Comparison of ENCODE assay signal across 23 cellular contexts in the genomic region with DNA sequence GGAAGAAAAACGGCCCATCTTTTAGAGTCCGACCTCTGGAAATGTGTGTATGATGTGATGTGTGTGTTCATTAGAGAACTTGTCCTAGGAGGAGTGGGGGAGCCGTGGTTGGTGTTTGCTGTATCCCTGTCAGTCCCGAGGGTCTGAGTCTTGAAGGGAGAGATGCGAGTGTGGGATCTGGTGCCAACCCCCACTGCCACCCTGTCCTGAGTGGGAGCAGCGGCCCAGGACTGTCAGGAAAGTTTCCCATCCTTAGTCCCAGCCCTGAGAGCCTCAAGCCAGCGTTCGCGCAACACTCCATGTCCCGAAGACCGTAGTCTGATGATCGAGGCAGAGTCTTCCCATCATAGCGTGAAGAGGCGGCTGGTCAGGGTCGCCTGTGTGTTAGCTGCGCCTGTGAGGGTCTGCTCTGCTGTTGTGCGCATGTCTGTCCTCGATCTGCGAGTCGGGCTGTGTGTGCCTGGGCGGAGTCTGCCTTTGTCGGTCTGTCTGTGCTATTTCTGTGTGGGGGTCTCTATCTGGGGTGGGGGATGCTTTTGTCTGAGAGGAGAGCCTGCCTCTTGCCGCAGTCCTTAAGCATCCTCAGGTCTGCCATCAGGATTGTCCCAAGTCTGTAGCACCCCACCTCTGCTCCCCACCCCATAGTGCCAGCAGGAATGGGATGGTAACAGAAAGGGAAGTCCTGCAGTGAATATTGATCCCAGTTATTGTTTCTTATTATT. TPM values are rescaled to one million over a fixed set of nuclear protein-coding genes. Genes with fewer than 3 reads are reported as not detected.
DNase-seq lines count a peak whose midpoint lies in the region; ATAC-seq and TF ChIP-seq lines count a peak whose summit lies in the region.
"Had no signal": no experiment of that assay in that cellular context is flagged by ENCODE, and none has a peak within 500 bp of the region (broad histone marks: within the 10 kb centered on the region; RNA-seq: fewer than 3 reads in every experiment).

No MANE protein-coding gene starts in this region.

- no peak for ATAC-seq in body of pancreas
- ATAC-seq: heart right ventricle, left colon, mucosa of descending colon had no signal

- H3K27me3 ChIP-seq in NT2/D1 (ENCODE audit: insufficient read depth, insufficient read length) (peaks cover 78% of the 10 kb centered on the region), iPS-18a (ENCODE audit: control insufficient read depth, insufficient read depth, low read length) (peaks cover 99% of the 10 kb centered on the region), sigmoid colon (peaks cover 45 to 98% (median 78%) of the 10 kb centered on the region in 3 donors), mesendoderm (ENCODE audit: insufficient read depth, low read length, poor library complexity) (peaks cover 62% of the 10 kb centered on the region), body of pancreas (peaks cover 0 to 36% of the 10 kb centered on the region in 2 donors)

- H3K36me3 ChIP-seq in NT2/D1 (ENCODE audit: insufficient read depth, insufficient read length, low read length) (no peaks in the 10 kb centered on the region), iPS-18a (ENCODE audit: control insufficient read depth, low read depth, low read length) (no peaks in the 10 kb centered on the region), sigmoid colon (no peaks in the 10 kb centered on the region), mesendoderm (ENCODE audit: control insufficient read depth, insufficient read depth, low read length) (no peaks in the 10 kb centered on the region), body of pancreas (replicated peaks in 1 of 2; ENCODE audit: insufficient read depth in 1 of 2, low read depth in 2 of 2) (no peaks in the 10 kb centered on the region)
- H3K36me3 ChIP-seq: BLaER1 treated with 17β-estradiol and CSF1 and Interleukin-3, amounts not matched to agents 10 nM and 100 nM; breast epithelium; heart right ventricle; pancreas; tibial artery had no signal

- no peak overlapping the region for H2BK15ac ChIP-seq in mesendoderm (replicated peaks; ENCODE audit: low read depth)

- H3K4me2 ChIP-seq in mesendoderm (ENCODE audit: low read length), result no peak overlapping the region
- H3K4me2 ChIP-seq: BLaER1 treated with 17β-estradiol and CSF1 and Interleukin-3, amounts not matched to agents 10 nM and 100 nM had no signal

- H3K9ac ChIP-seq in NT2/D1 (ENCODE audit: insufficient read length, low read depth), result peak overlapping the region; percentile 42
- no peak overlapping the region for H3K9ac ChIP-seq in iPS-18a (ENCODE audit: low read length)
- H3K9ac ChIP-seq in mesendoderm (ENCODE audit: low read length), result no peak overlapping the region
- H3K9ac ChIP-seq: BLaER1 treated with 17β-estradiol and CSF1 and Interleukin-3, amounts not matched to agents 10 nM and 100 nM had no signal

- H3K9me3 ChIP-seq in NT2/D1 (ENCODE audit: insufficient read depth, low read length), result no peaks in the 10 kb centered on the region
- no peaks in the 10 kb centered on the region for H3K9me3 ChIP-seq in iPS-18a (ENCODE audit: control insufficient read depth, low read depth, low read length)
- no peaks in the 10 kb centered on the region for H3K9me3 ChIP-seq in sigmoid colon
- H3K9me3 ChIP-seq in body of pancreas, result no peaks in the 10 kb centered on the region
- H3K9me3 ChIP-seq: breast epithelium, heart right ventricle, mucosa of descending colon, pancreas, tibial artery had no signal

- DNase-seq in DMS53 (lab: John Stamatoyannopoulos, UW) (peak; percentile 46), DMS53 treated with DMSO at 0.1 percent for 48 hours (lab: John Stamatoyannopoulos, UW; ENCODE audit: unreplicated experiment) (no peak), NT2/D1 (ENCODE audit: low read depth, low spot score) (no peak), sigmoid colon (peak; percentile 48), NCI-H1092 (lab: John Stamatoyannopoulos, UW) (no peak), mesendoderm (no peak), body of pancreas (no peak)
- DNase-seq: activated CD8-positive, alpha-beta memory T cell treated with anti-CD3 and anti-CD28 coated beads, Interleukin-2, amount 50 U/mL, for 4 hours; effector CD4-positive, alpha-beta T cell; heart right ventricle; KBM-7; mucosa of descending colon; NCI-H1105 treated with DMSO at 0.1 percent for 48 hours; T-helper 9 cell had no signal

- no peaks in the 10 kb centered on the region for H3K79me1 ChIP-seq in mesendoderm (ENCODE audit: low read length)

- no peak overlapping the region for H4K5ac ChIP-seq in mesendoderm (ENCODE audit: low read length)

- no peak for TF ChIP-seq EP300 in sigmoid colon (IDR thresholded peaks at IDR 0.05)

- TF ChIP-seq CTCF in sigmoid colon (IDR thresholded peaks at IDR 0.05) (no peak), body of pancreas (IDR thresholded peaks at IDR 0.05) (no peak)

- no peak overlapping the region for H3K4ac ChIP-seq in mesendoderm (ENCODE audit: low read depth, low read length)

- no peak overlapping the region for H4K8ac ChIP-seq in mesendoderm (ENCODE audit: low read depth, low read length)

- H2BK120ac ChIP-seq in mesendoderm (ENCODE audit: low read depth, low read length), result no peak overlapping the region

- no peak overlapping the region for H3K56ac ChIP-seq in mesendoderm (ENCODE audit: low read length)

- H3K4me1 ChIP-seq in NT2/D1 (ENCODE audit: insufficient read depth, insufficient read length) (peaks cover 12% of the 10 kb centered on the region), iPS-18a (ENCODE audit: control insufficient read depth, low read depth, low read length) (peaks cover 15% of the 10 kb centered on the region), sigmoid colon (peaks cover 0 to 33% (median 20%) of the 10 kb centered on the region in 4 donors), mesendoderm (ENCODE audit: control insufficient read depth, low read depth, low read length) (no peaks in the 10 kb centered on the region), body of pancreas (peaks cover 37% of the 10 kb centered on the region)
- H3K4me1 ChIP-seq: BLaER1 treated with 17β-estradiol and CSF1 and Interleukin-3, amounts not matched to agents 10 nM and 100 nM had no signal

- no peak overlapping the region for H3K18ac ChIP-seq in mesendoderm (ENCODE audit: low read length)

- H3K23ac ChIP-seq in mesendoderm (ENCODE audit: low read length), result no peak overlapping the region

- H2AK5ac ChIP-seq in mesendoderm (ENCODE audit: low read length), result no peak overlapping the region

- H2BK5ac ChIP-seq in mesendoderm (ENCODE audit: low read length), result no peak overlapping the region

- WGBS in sigmoid colon, 2 donors, result 8 to 17% methylated on average over 23 of the region's 23 CpGs
- no CpG with 5 or more reads among the region's 23 CpGs for WGBS in mesendoderm (ENCODE audit: extremely low coverage, insufficient coverage, low lambda C conversion rate)
- WGBS in body of pancreas, 2 donors, result 2 to 4% methylated on average over 15 to 23 of the region's 23 CpGs

- intact Hi-C loops in sigmoid colon (cut with DNase I), result no loop called here
- intact Hi-C loops in body of pancreas (cut with DNase I), result no loop called here

- H3K4me3 ChIP-seq in NT2/D1 (ENCODE audit: insufficient read length, low read depth) (peak overlapping the region; percentile 24), iPS-18a (ENCODE audit: low read length) (peak overlapping the region; percentile 14), sigmoid colon (no peak overlapping the region), mesendoderm (ENCODE audit: low read length) (no peak overlapping the region), body of pancreas (no peak overlapping the region)
- H3K4me3 ChIP-seq: BLaER1 treated with 17β-estradiol and CSF1 and Interleukin-3, amounts not matched to agents 10 nM and 100 nM; breast epithelium; heart right ventricle; mucosa of descending colon; pancreas; skin epidermis; tibial artery had no signal

- H3K79me2 ChIP-seq in mesendoderm (ENCODE audit: control insufficient read depth, insufficient read depth, low read length), result no peaks in the 10 kb centered on the region

- H3K27ac ChIP-seq in iPS-18a (ENCODE audit: low read length), result no peak overlapping the region
- H3K27ac ChIP-seq in sigmoid colon, result no peak overlapping the region
- no peak overlapping the region for H3K27ac ChIP-seq in mesendoderm (ENCODE audit: low read depth, low read length)
- H3K27ac ChIP-seq in body of pancreas, result no peak overlapping the region
- H3K27ac ChIP-seq: 22Rv1; BLaER1 treated with 17β-estradiol and CSF1 and Interleukin-3, amounts not matched to agents 10 nM and 100 nM; breast epithelium; heart right ventricle; pancreas; skin epidermis; tibial artery had no signal

- TF ChIP-seq POLR2A in sigmoid colon (IDR thresholded peaks at IDR 0.05) (no peak), body of pancreas (IDR thresholded peaks at IDR 0.05) (no peak)

RNA-seq across cellular contexts. Expression of a gene that starts 0.5 kb away (rescaled TPM):
- total RNA-seq in sigmoid colon (under 1 TPM in 1 of 4 donors, not detected in 3; 0.41 TPM), body of pancreas (under 1 TPM in 1 of 2 donors, not detected in 1; 0.26 TPM)
- under 1 TPM in 1 of 3 donors, not detected in 2; 0.57 TPM for polyA plus RNA-seq in sigmoid colon
- not detected for polyA plus RNA-seq in mesendoderm (2013, experiment 1 of 2)
- not detected for polyA plus RNA-seq in mesendoderm (2013, experiment 2 of 2)
- total RNA-seq: breast epithelium, fibroblast of lung, heart right ventricle had no signal
- polyA plus RNA-seq: fibroblast of lung, heart right ventricle, pancreas had no signal

RNA-seq across cellular contexts. Expression of a gene that starts 3.2 kb away (rescaled TPM):
- total RNA-seq in sigmoid colon, result 1 to 10 TPM in 1 of 4 donors, under 1 TPM in 2, not detected in 1; 0.16 to 2.5 (median 0.68) TPM
- polyA plus RNA-seq in sigmoid colon, result under 1 TPM in 1 of 3 donors, not detected in 2; 0.98 TPM
- polyA plus RNA-seq in mesendoderm (2013, experiment 1 of 2), result 0.01 TPM
- 0.01 TPM for polyA plus RNA-seq in mesendoderm (2013, experiment 2 of 2)
- total RNA-seq in body of pancreas, result not detected
- total RNA-seq: breast epithelium, fibroblast of lung, heart right ventricle had no signal
- polyA plus RNA-seq: fibroblast of lung, heart right ventricle had no signal

Comparison
In these comparisons a context has a peak if more than half of its experiments do, and no peak if none do; other contexts are left out.
1. DNase-seq: peak in DMS53 (single experiment) and sigmoid colon (single experiment); none in DMS53 treated with DMSO at 0.1 percent for 48 hours (single experiment), NT2/D1 (single experiment), NCI-H1092 (single experiment), mesendoderm (single experiment) and body of pancreas (0 of 4).
2. H3K4me3 ChIP-seq: peak in NT2/D1 (single experiment) and iPS-18a (single experiment); none in sigmoid colon (0 of 4), mesendoderm (single experiment) and body of pancreas (0 of 2).